ENCODE assay signal across 8 cellular contexts in the genomic region with DNA sequence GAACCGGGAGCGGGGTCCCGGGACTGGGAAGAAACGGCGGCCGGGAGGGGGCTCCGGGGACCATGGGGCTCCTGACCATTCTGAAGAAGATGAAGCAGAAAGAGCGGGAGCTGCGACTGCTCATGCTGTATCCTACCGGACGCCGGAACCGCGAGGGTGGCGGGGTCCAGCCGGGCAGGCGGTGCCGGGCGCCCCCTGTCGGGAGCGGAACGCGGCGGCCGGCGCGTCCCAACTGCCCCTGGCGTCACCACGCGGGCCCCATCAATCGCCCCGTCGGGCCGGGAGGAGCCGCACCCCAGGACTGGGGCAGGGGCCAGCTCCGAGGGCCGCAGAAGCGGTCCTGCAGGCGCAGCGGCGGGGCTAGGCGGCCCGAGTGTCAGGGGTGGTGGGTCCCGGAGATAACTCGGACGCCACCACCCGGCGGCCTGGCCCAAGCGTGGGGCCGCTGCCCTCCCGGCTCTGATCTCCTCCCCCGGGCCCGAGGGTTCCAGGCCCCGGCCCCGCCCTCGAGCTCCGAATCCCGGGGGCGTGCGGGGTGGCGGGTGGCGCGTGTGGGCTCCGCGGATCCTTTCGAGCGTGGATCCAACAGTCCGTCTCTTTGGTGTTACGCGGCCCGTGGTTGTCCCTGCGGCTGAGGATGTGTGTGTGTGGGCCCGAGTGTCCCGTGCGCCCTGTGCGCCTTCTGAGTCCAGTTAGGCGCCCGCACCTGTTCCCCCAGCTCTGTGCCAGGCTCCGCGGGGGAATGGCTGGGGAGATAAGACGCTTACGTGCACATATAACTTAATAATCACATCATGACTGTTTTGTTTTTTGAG. TPM values are rescaled to one million over a fixed set of nuclear protein-coding genes. Genes with fewer than 3 reads are reported as not detected.
DNase-seq lines count a peak whose midpoint lies in the region; ATAC-seq and TF ChIP-seq lines count a peak whose summit lies in the region.

A gene (plus strand): TSS at position 15 of the 815 bp plus-strand sequence. CDS start 48 bp downstream, at position 63.

- peak in 1 of 3 donors; percentile 96 for TF ChIP-seq CTCF in omental fat pad (IDR thresholded peaks at IDR 0.05)

- peak; percentile 8 for DNase-seq in stimulated activated CD8-positive, alpha-beta memory T cell treated with anti-CD3 and anti-CD28 coated beads, Interleukin-12 subunit alpha, Interleukin-12 subunit beta, amount 100 ng/mL, for 1 hour (ENCODE audit: low read depth)
- no peak for DNase-seq in stimulated activated CD8-positive, alpha-beta memory T cell treated with anti-CD3 and anti-CD28 coated beads, Interleukin-4, amount 100 ng/mL, for 48 hours
- peak; percentile 70 for DNase-seq in NCI-H2196 treated with DMSO at 0.1 percent for 48 hours (lab: John Stamatoyannopoulos, UW; ENCODE audit: unreplicated experiment)
- peak; percentile 44 for DNase-seq in activated T-cell treated with anti-CD3 and anti-CD28 coated beads for 4 hours
- peak; percentile 21 for DNase-seq in fibroblast of peridontal ligament (ENCODE audit: extremely low read depth)
- DNase-seq in omental fat pad (ENCODE audit: low spot score) = peak; percentile 27
- no peak for DNase-seq in NCI-H1436 (lab: John Stamatoyannopoulos, UW)

- ATAC-seq in HG02588 (IDR thresholded peaks at IDR 0.05; ENCODE audit: unreplicated experiment) (peak; percentile 70), omental fat pad (ENCODE audit: low FRiP score) (peak; percentile 80)

RNA-seq across cellular contexts. Expression of the gene that starts here (rescaled TPM):
- total RNA-seq in omental fat pad = 100 to 1,000 TPM in 3 of 4 donors, 10 to 100 TPM in 1; 95.1 to 199 (median 160) TPM

Comparison
In these comparisons a context has a peak if more than half of its experiments do, and no peak if none do; other contexts are left out.
1. DNase-seq: peak in stimulated activated CD8-positive, alpha-beta memory T cell treated with anti-CD3 and anti-CD28 coated beads, Interleukin-12 subunit alpha, Interleukin-12 subunit beta, amount 100 ng/mL, for 1 hour (single experiment), NCI-H2196 treated with DMSO at 0.1 percent for 48 hours (single experiment), activated T-cell treated with anti-CD3 and anti-CD28 coated beads for 4 hours (single experiment), fibroblast of peridontal ligament (single experiment) and omental fat pad (single experiment); none in stimulated activated CD8-positive, alpha-beta memory T cell treated with anti-CD3 and anti-CD28 coated beads, Interleukin-4, amount 100 ng/mL, for 48 hours (single experiment) and NCI-H1436 (single experiment).